ENCODE assay signal across 11 cellular contexts in the genomic region with DNA sequence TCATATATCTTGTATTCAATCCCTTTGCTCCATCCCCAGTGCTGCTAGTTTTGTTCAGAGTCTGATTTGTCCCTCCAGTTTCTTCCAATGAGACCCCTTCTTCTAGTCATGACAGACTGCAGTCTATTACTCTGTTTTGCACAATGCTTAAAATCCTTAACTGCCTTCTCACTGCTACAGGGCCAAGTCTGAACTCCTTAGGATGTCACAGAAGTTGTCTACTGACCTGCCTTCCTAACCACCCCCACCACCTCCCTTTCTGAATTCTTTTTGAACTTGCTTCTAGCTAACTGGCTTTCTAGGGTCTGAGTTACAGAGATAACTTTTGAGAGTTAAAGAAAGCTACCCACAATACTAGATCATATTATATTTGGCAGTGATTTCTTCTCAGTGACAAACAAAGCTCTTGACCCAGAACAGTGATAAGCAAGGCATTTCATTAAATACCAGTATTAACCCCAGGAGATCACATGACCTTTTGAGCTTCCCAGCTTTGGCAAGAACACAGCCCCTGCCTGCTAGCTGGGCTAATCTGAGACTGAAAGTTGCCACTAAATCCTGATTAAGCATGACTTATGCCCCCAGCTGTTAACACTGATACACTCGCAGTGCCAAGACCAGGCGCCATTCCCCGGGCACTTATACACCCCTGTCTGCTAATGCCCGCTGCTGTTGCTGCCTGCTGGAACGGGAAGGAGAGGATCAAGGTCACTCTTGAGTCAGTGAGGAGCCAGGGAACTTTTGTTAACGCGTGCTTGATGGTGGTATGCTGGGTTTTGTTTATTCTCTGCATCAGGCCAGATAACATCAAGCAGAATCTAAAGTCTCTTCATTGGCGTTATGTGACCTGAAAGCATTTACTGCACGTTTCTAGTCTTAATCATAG. TPM values are rescaled to one million over a fixed set of nuclear protein-coding genes. Genes with fewer than 3 reads are reported as not detected.
DNase-seq lines count a peak whose midpoint lies in the region; ATAC-seq and TF ChIP-seq lines count a peak whose summit lies in the region.
"Had no signal": no experiment of that assay in that cellular context is flagged by ENCODE, and none has a peak within 500 bp of the region (broad histone marks: within the 10 kb centered on the region; RNA-seq: fewer than 3 reads in every experiment).

No MANE protein-coding gene starts in this region.

- no peaks in the 10 kb centered on the region for H3K9me3 ChIP-seq in stomach

- H3K4me3 ChIP-seq in coronary artery (peak overlapping the region; percentile 69), stomach (peak overlapping the region; percentile 47 to 57 (median 48))
- H3K4me3 ChIP-seq: GM12878 had no signal

- 16 to 27% (median 17%) methylated on average over 9 of the region's 9 CpGs for WGBS in stomach, 5 donors

- no peak for TF ChIP-seq EP300 in stomach (IDR thresholded peaks at IDR 0.05)

- no peaks in the 10 kb centered on the region for H3K36me3 ChIP-seq in stomach

- TF ChIP-seq CTCF in coronary artery (IDR thresholded peaks at IDR 0.05) = no peak
- no peak for TF ChIP-seq CTCF in stomach (IDR thresholded peaks at IDR 0.05)

- peak overlapping the region; percentile 67 to 72 for H3K27ac ChIP-seq in coronary artery
- H3K27ac ChIP-seq in stomach = peak overlapping the region in 4 of 5 donors; percentile 55 to 73 (median 70)

- H3K27me3 ChIP-seq in stomach = no peaks in the 10 kb centered on the region

- H3K4me1 ChIP-seq in stomach = peaks cover 8 to 39% (median 22%) of the 10 kb centered on the region in 4 donors

- peak; percentile 72 for DNase-seq in NCI-H1092 treated with DMSO at 0.1 percent for 48 hours (lab: John Stamatoyannopoulos, UW)
- peak; percentile 74 for DNase-seq in coronary artery (ENCODE audit: low spot score)
- peak; percentile 76 for DNase-seq in left kidney (ENCODE audit: low read depth, low spot score)
- DNase-seq in stomach = peak; percentile 59
- no peak for DNase-seq in SIG-M5 (lab: John Stamatoyannopoulos, UW)
- DNase-seq in DMS53 treated with DMSO at 0.1 percent for 48 hours (lab: John Stamatoyannopoulos, UW; ENCODE audit: unreplicated experiment) = no peak
- DNase-seq: activated CD4-positive, alpha-beta T cell treated with anti-CD3 and anti-CD28 coated beads for 4 hours; effector memory CD4-positive, alpha-beta T cell had no signal

- no peak for ATAC-seq in GM18868 (IDR thresholded peaks at IDR 0.05; ENCODE audit: unreplicated experiment)
- no peak for ATAC-seq in HG02885 (IDR thresholded peaks at IDR 0.05; ENCODE audit: poor library complexity, unreplicated experiment)
- ATAC-seq: GM12878 had no signal

- intact Hi-C loops in stomach (cut with DNase I; ENCODE audit: low total_unique reads) = loop anchor here (10.0 kb wide), 2 partner anchors 63 to 183 kb away; no protein-coding TSS in a partner anchor

- no peak for TF ChIP-seq POLR2A in stomach (IDR thresholded peaks at IDR 0.05)

RNA-seq across cellular contexts. Expression of a gene that starts 36.4 kb away (rescaled TPM):
- 10 to 100 TPM in 4 of 5 donors, 1 to 10 TPM in 1; 2.7 to 98.8 (median 15.2) TPM for total RNA-seq in stomach
- 1 to 10 TPM; 1.1 to 5.8 (median 1.9) TPM for polyA plus RNA-seq in stomach

Comparison
In these comparisons a context has a peak if more than half of its experiments do, and no peak if none do; other contexts are left out.
1. DNase-seq: peak in NCI-H1092 treated with DMSO at 0.1 percent for 48 hours (single experiment), coronary artery (single experiment), left kidney (single experiment) and stomach (single experiment); none in SIG-M5 (single experiment) and DMS53 treated with DMSO at 0.1 percent for 48 hours (single experiment).